2 cellular contexts compared by ENCODE assay signal in the genomic region with DNA sequence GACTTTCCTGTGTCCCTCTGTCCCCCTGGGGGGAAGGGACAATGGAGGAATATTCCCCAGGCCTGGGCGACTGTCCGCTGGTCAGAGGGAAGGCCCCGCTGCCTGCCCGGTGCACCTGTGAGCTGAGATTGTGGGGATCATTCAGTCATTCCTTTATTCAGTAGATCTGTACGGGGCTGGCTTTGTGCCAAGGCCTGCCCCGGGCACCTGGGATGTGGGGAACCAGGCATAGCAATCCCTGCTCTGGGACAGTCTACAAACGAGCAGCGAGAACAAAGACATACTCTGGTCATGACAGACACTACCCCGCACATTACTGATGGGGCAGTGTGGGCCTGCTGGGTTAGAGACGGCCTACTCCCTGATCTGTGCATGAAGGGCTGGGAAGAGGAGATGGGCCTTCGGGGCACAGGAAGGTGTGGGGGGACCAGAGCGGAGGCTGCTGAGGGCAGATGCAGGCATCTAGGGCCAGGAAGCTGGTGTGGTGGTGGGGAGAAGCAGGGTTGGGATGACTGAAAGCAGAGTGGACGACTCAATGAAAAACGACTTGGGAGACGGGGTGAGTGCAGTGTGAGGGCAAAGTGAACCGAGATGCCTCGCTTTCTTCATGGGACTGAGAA.
A peak's percentile ranks its signal among the peaks of the same experiment; 100 is the strongest.
TF ChIP-seq lines count a peak whose summit lies in the region.

No MANE protein-coding gene starts in this region.

TF ChIP-seq in GM23338, 12 proteins besides CTCF, POLR2A, EP300 and RAD21 (continues in another document):
- TF ChIP-seq, protein P1, sequence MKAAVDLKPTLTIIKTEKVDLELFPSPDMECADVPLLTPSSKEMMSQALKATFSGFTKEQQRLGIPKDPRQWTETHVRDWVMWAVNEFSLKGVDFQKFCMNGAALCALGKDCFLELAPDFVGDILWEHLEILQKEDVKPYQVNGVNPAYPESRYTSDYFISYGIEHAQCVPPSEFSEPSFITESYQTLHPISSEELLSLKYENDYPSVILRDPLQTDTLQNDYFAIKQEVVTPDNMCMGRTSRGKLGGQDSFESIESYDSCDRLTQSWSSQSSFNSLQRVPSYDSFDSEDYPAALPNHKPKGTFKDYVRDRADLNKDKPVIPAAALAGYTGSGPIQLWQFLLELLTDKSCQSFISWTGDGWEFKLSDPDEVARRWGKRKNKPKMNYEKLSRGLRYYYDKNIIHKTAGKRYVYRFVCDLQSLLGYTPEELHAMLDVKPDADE (IDR thresholded peaks at IDR 0.05), result no peak
- TF ChIP-seq ZNF114 (CRISPR knock-in tag; IDR thresholded peaks at IDR 0.05), result no peak
- no peak for TF ChIP-seq CREB1 (CRISPR knock-in tag; IDR thresholded peaks at IDR 0.05; ENCODE audit: low read depth)
- TF ChIP-seq NANOG (IDR thresholded peaks at IDR 0.05; ENCODE audit: borderline replicate concordance), result no peak
- no peak for TF ChIP-seq POLR2AphosphoS5 (IDR thresholded peaks at IDR 0.05; ENCODE audit: low read depth)
- TF ChIP-seq, protein P2, sequence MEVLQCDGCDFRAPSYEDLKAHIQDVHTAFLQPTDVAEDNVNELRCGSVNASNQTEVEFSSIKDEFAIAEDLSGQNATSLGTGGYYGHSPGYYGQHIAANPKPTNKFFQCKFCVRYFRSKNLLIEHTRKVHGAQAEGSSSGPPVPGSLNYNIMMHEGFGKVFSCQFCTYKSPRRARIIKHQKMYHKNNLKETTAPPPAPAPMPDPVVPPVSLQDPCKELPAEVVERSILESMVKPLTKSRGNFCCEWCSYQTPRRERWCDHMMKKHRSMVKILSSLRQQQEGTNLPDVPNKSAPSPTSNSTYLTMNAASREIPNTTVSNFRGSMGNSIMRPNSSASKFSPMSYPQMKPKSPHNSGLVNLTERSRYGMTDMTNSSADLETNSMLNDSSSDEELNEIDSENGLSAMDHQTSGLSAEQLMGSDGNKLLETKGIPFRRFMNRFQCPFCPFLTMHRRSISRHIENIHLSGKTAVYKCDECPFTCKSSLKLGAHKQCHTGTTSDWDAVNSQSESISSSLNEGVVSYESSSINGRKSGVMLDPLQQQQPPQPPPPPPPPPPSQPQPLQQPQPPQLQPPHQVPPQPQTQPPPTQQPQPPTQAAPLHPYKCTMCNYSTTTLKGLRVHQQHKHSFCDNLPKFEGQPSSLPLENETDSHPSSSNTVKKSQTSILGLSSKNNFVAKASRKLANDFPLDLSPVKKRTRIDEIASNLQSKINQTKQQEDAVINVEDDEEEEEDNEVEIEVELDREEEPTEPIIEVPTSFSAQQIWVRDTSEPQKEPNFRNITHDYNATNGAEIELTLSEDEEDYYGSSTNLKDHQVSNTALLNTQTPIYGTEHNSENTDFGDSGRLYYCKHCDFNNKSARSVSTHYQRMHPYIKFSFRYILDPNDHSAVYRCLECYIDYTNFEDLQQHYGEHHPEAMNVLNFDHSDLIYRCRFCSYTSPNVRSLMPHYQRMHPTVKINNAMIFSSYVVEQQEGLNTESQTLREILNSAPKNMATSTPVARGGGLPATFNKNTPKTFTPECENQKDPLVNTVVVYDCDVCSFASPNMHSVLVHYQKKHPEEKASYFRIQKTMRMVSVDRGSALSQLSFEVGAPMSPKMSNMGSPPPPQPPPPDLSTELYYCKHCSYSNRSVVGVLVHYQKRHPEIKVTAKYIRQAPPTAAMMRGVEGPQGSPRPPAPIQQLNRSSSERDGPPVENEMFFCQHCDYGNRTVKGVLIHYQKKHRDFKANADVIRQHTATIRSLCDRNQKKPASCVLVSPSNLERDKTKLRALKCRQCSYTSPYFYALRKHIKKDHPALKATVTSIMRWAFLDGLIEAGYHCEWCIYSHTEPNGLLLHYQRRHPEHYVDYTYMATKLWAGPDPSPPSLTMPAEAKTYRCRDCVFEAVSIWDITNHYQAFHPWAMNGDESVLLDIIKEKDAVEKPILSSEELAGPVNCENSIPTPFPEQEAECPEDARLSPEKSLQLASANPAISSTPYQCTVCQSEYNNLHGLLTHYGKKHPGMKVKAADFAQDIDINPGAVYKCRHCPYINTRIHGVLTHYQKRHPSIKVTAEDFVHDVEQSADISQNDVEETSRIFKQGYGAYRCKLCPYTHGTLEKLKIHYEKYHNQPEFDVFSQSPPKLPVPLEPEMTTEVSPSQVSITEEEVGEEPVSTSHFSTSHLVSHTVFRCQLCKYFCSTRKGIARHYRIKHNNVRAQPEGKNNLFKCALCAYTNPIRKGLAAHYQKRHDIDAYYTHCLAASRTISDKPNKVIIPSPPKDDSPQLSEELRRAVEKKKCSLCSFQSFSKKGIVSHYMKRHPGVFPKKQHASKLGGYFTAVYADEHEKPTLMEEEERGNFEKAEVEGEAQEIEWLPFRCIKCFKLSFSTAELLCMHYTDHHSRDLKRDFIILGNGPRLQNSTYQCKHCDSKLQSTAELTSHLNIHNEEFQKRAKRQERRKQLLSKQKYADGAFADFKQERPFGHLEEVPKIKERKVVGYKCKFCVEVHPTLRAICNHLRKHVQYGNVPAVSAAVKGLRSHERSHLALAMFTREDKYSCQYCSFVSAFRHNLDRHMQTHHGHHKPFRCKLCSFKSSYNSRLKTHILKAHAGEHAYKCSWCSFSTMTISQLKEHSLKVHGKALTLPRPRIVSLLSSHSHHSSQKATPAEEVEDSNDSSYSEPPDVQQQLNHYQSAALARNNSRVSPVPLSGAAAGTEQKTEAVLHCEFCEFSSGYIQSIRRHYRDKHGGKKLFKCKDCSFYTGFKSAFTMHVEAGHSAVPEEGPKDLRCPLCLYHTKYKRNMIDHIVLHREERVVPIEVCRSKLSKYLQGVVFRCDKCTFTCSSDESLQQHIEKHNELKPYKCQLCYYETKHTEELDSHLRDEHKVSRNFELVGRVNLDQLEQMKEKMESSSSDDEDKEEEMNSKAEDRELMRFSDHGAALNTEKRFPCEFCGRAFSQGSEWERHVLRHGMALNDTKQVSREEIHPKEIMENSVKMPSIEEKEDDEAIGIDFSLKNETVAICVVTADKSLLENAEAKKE (CRISPR knock-in tag; IDR thresholded peaks at IDR 0.05), result no peak
- TF ChIP-seq ZNF331 (CRISPR knock-in tag; IDR thresholded peaks at IDR 0.05; ENCODE audit: low read depth), result no peak
- TF ChIP-seq STAT1 (IDR thresholded peaks at IDR 0.05; ENCODE audit: unreplicated experiment), result no peak
- no peak for TF ChIP-seq EZH2phosphoT487 (IDR thresholded peaks at IDR 0.05; ENCODE audit: unreplicated experiment)
- no peak for TF ChIP-seq EZH2 (IDR thresholded peaks at IDR 0.05; ENCODE audit: low read depth, unreplicated experiment)

TF ChIP-seq in K562, 482 proteins besides CTCF, POLR2A, EP300 and RAD21:
- TF ChIP-seq ZNF77 (CRISPR knock-in tag; IDR thresholded peaks at IDR 0.05) (no peak), NFIC (IDR thresholded peaks at IDR 0.05) (peak; percentile 81), ZNF507 (tag; conservative IDR thresholded peaks at IDR 0.05) (no peak), ZNF75A (CRISPR knock-in tag; IDR thresholded peaks at IDR 0.05) (no peak), GATAD2B (IDR thresholded peaks at IDR 0.05; ENCODE audit: borderline replicate concordance) (no peak)
